1 cellular context compared by ENCODE assay signal in genomic region chr2:54139210-54139609, GRCh38.
TF ChIP-seq lines count a peak whose summit lies in the region.

No MANE protein-coding gene starts in this region.

TF ChIP-seq in HepG2, 621 proteins besides CTCF, POLR2A, EP300 and RAD21 (continued from another document):
- TF ChIP-seq HOMEZ (CRISPR knock-in tag; IDR thresholded peaks at IDR 0.05; ENCODE audit: low read depth) (0 out of 2 replicates have a peak, but pooled peaks have one; percentile 39), U2AF2 (IDR thresholded peaks at IDR 0.05; ENCODE audit: low read depth, low read length) (no peak), CREM (IDR thresholded peaks at IDR 0.05) (peak; percentile 22; the same call in 1 of the 2 replicates), CREM (CRISPR knock-in tag; IDR thresholded peaks at IDR 0.05) (no peak), ZNF382 (CRISPR knock-in tag; IDR thresholded peaks at IDR 0.05; ENCODE audit: borderline replicate concordance) (no peak), ZBTB34 (CRISPR knock-in tag; IDR thresholded peaks at IDR 0.05) (0 out of 2 replicates have a peak, but pooled peaks have one; percentile 28), ATF1 (CRISPR knock-in tag; IDR thresholded peaks at IDR 0.05) (0 out of 2 replicates have a peak, but pooled peaks have one; percentile 17), FOXA3 (CRISPR knock-in tag; IDR thresholded peaks at IDR 0.05) (peak; percentile 45; the same call in 1 of the 2 replicates), ZSCAN25 (CRISPR knock-in tag; IDR thresholded peaks at IDR 0.05) (no peak), MLX (CRISPR knock-in tag; IDR thresholded peaks at IDR 0.05) (no peak), ZNF607 (CRISPR knock-in tag; IDR thresholded peaks at IDR 0.05; ENCODE audit: borderline replicate concordance) (no peak)
